In genomic region chr15:22980189-22981136, GRCh38 we compare ENCODE assay signal across 8 cellular contexts. TPM values are rescaled to one million over a fixed set of nuclear protein-coding genes. Genes with fewer than 3 reads are reported as not detected.
DNase-seq lines count a peak whose midpoint lies in the region; ATAC-seq and TF ChIP-seq lines count a peak whose summit lies in the region.

CYFIP1 (minus strand) TSS chr15:22980368; CDS start chr15:22947285, 33,083 bp downstream.

- peak; percentile 13 for DNase-seq in NCI-H82 (lab: John Stamatoyannopoulos, UW)
- DNase-seq in NCI-H82 treated with DMSO at 0.1 percent for 48 hours (lab: John Stamatoyannopoulos, UW; ENCODE audit: unreplicated experiment) = no peak
- DNase-seq in H7 = peak; percentile 95
- peak; percentile 73 for DNase-seq in NB4 (ENCODE audit: low read depth)
- peak; percentile 22 for DNase-seq in activated B cell treated with CpG ODN at 0.5 μM for 24 hours
- peak in 1 of 2 donors; percentile 33 for DNase-seq in memory B cell (ENCODE audit: low spot score in 2 of 2)
- peak; percentile 87 for DNase-seq in stomach

- H3K36me3 ChIP-seq in H7 (replicated peaks; ENCODE audit: control insufficient read depth, insufficient read depth, low read length) = no peaks in the 10 kb centered on the region
- H3K36me3 ChIP-seq in stomach = no peaks in the 10 kb centered on the region

- TF ChIP-seq EP300 in stomach (IDR thresholded peaks at IDR 0.05) = no peak

- H3K4me1 ChIP-seq in stomach = peaks cover 7 to 40% (median 25%) of the 10 kb centered on the region in 4 donors

- H3K4me3 Mint-ChIP-seq in activated B cell treated with CpG ODN at 0.5 μM for 24 hours (peak within 1 kb of the TSS; percentile 83), memory B cell (peak within 1 kb of the TSS; percentile 96)

- H3K27ac Mint-ChIP-seq in activated B cell treated with CpG ODN at 0.5 μM for 24 hours = no peak within 1 kb of the TSS
- H3K27ac Mint-ChIP-seq in memory B cell = peak within 1 kb of the TSS; percentile 43

- CTCF ChIA-PET in activated B cell treated with CpG ODN at 0.5 μM for 24 hours (lab: Charles Lee) = no interaction called here

- H3K27me3 ChIP-seq in H7 (ENCODE audit: control insufficient read depth, insufficient read depth, low read length) = peaks cover 22% of the 10 kb centered on the region
- no peaks in the 10 kb centered on the region for H3K27me3 ChIP-seq in stomach

- ATAC-seq in activated B cell treated with CpG ODN at 0.5 μM for 24 hours (ENCODE audit: low read depth) = peak; percentile 38
- ATAC-seq in memory B cell (ENCODE audit: low read depth) = peak; percentile 34

- intact Hi-C loops in activated B cell treated with CpG ODN at 0.5 μM for 24 hours (cut with micrococcal nuclease) (no loop called here), stomach (cut with DNase I; ENCODE audit: low total_unique reads) (no loop called here)

- H3K9me3 Mint-ChIP-seq in activated B cell treated with CpG ODN at 0.5 μM for 24 hours = no peaks in the 10 kb centered on the region
- no peaks in the 10 kb centered on the region for H3K9me3 Mint-ChIP-seq in memory B cell

- TF ChIP-seq POLR2A in NB4 (IDR thresholded peaks at IDR 0.05; ENCODE audit: extremely low read depth, insufficient read length) (no peak), stomach (IDR thresholded peaks at IDR 0.05) (no peak)

- H3K9me3 ChIP-seq in stomach = no peaks in the 10 kb centered on the region

- POLR2A ChIA-PET in activated B cell treated with CpG ODN at 0.5 μM for 24 hours (lab: Charles Lee) = interaction anchor here (1.5 kb wide), 1 partner anchor 140 kb away, joined by 7 read pairs; no protein-coding TSS in a partner anchor

- no peaks in the 10 kb centered on the region for H3K36me3 Mint-ChIP-seq in activated B cell treated with CpG ODN at 0.5 μM for 24 hours (ENCODE audit: low read depth)
- H3K36me3 Mint-ChIP-seq in memory B cell = no peaks in the 10 kb centered on the region

- H3K4me3 ChIP-seq in H7 (ENCODE audit: insufficient read depth, low read depth, low read length) (peak within 1 kb of the TSS; percentile 85), NB4 (ENCODE audit: low read depth, low read length) (peak within 1 kb of the TSS; percentile 84), stomach (peak within 1 kb of the TSS; percentile 61 to 94 (median 82))

- in situ Hi-C loops in endometrial microvascular endothelial cells (cut with HindIII; ENCODE audit: inconsistent ontology term, low pct_unique_long_range_greater_than_20kb, low sequenced_read_pairs) = no loop called here

- 1 to 4% (median 1%) methylated on average over 40 to 98 of the region's 99 CpGs for WGBS in stomach, 5 donors

- H3K27me3 Mint-ChIP-seq in activated B cell treated with CpG ODN at 0.5 μM for 24 hours = peaks cover 8% of the 10 kb centered on the region
- peaks cover 3% of the 10 kb centered on the region for H3K27me3 Mint-ChIP-seq in memory B cell

- H3K4me1 Mint-ChIP-seq in activated B cell treated with CpG ODN at 0.5 μM for 24 hours (peaks cover 15% of the 10 kb centered on the region), memory B cell (peaks cover 8% of the 10 kb centered on the region)

- no peak for TF ChIP-seq CTCF in NB4 (IDR thresholded peaks at IDR 0.05; ENCODE audit: low read depth, low read length)
- no peak for TF ChIP-seq CTCF in activated B cell treated with CpG ODN at 0.5 μM for 24 hours (IDR thresholded peaks at IDR 0.05)
- no peak for TF ChIP-seq CTCF in stomach (IDR thresholded peaks at IDR 0.05)

- H3K27ac ChIP-seq in stomach = peak within 1 kb of the TSS; percentile 88 to 97 (median 93)

RNA-seq across cellular contexts. Expression of gene CYFIP1, which starts in this region (rescaled TPM):
- total RNA-seq in H7 (2014; rRNA removed; shearing (Covaris generic)) = 84.2 and 85.7 TPM in 2 replicates
- 11.4 and 16.4 TPM in 2 replicates for total RNA-seq in activated B cell treated with CpG ODN at 0.5 μM for 24 hours
- total RNA-seq in endometrial microvascular endothelial cells (ENCODE audit: inconsistent ontology term) = 117 TPM
- total RNA-seq in stomach = 100 to 1,000 TPM in 2 of 5 donors, 10 to 100 TPM in 3; 40.3 to 214 (median 99.9) TPM
- 10 to 100 TPM; 21.8 to 38.8 (median 33.1) TPM for polyA plus RNA-seq in stomach
